ENCODE assay signal across 20 cellular contexts in genomic region chr18:74957588-74958224, GRCh38.
A peak's percentile ranks its signal among the peaks of the same experiment; 100 is the strongest.
DNase-seq lines count a peak whose midpoint lies in the region; ATAC-seq, FAIRE-seq and TF ChIP-seq lines count a peak whose summit lies in the region.
"Had no signal": no experiment of that assay in that cellular context is flagged by ENCODE, and none has a peak within 500 bp of the region (broad histone marks: within the 10 kb centered on the region; RNA-seq: fewer than 3 reads in every experiment).

No MANE protein-coding gene starts in this region.

- no peaks in the 10 kb centered on the region for H3K9me3 ChIP-seq in left lung
- H3K9me3 ChIP-seq: BE2C, SJSA1 had no signal

- DNase-seq in DMS153 treated with DMSO at 0.1 percent for 48 hours (lab: John Stamatoyannopoulos, UW; ENCODE audit: unreplicated experiment) (peak; percentile 13), NCI-H187 (lab: John Stamatoyannopoulos, UW) (peak; percentile 16 to 53), NCI-H510A (lab: John Stamatoyannopoulos, UW) (peak; percentile 75), left lung (no peak), urothelium cell line (ENCODE audit: low spot score) (no peak), left ventricle myocardium superior (no peak), mesothelial cell of epicardium (ENCODE audit: low spot score in 2 of 2, unreplicated experiment in 2 of 2) (no peak), dedifferentiated amniotic fluid mesenchymal stem cell (ENCODE audit: extremely low spot score) (no peak)
- DNase-seq: BE2C, EL, GF-D8, NCI-H1105, NCI-H1694 treated with DMSO at 0.1 percent for 48 hours, NCI-H2171 treated with DMSO at 0.1 percent for 48 hours, NCI-H446, NCI-H82, T-helper 1 cell had no signal

- no peak overlapping the region for H3K27ac ChIP-seq in left lung
- H3K27ac ChIP-seq: SJSA1 had no signal

- H3K27ac Mint-ChIP-seq in mesothelial cell of epicardium = no peak overlapping the region
- H3K27ac Mint-ChIP-seq: IgD-negative memory B cell had no signal

- H3K27me3 ChIP-seq in left lung = no peaks in the 10 kb centered on the region
- H3K27me3 ChIP-seq: BE2C, SJSA1 had no signal

- no peaks in the 10 kb centered on the region for H3K9me3 Mint-ChIP-seq in mesothelial cell of epicardium
- H3K9me3 Mint-ChIP-seq: IgD-negative memory B cell had no signal

- H3K4me3 Mint-ChIP-seq in mesothelial cell of epicardium = no peak overlapping the region
- H3K4me3 Mint-ChIP-seq: IgD-negative memory B cell had no signal

- intact Hi-C loops in left lung (cut with DNase I) (no loop called here), left ventricle myocardium superior (cut with micrococcal nuclease) (no loop called here)

- H3K4me1 ChIP-seq in left lung = no peaks in the 10 kb centered on the region
- H3K4me1 ChIP-seq: BE2C, SJSA1 had no signal

- H3K27me3 Mint-ChIP-seq in mesothelial cell of epicardium (ENCODE audit: low read depth) = no peaks in the 10 kb centered on the region
- H3K27me3 Mint-ChIP-seq: IgD-negative memory B cell had no signal

- FAIRE-seq in urothelium cell line (lab: Jason Lieb, UNC) = no peak
- FAIRE-seq: RCC 7860 had no signal

- H3K36me3 Mint-ChIP-seq in mesothelial cell of epicardium = peaks cover 3% of the 10 kb centered on the region

- ATAC-seq in left lung (peak; percentile 82), left ventricle myocardium superior (no peak)

- TF ChIP-seq CTCF in left lung (IDR thresholded peaks at IDR 0.05) (no peak), mesothelial cell of epicardium (IDR thresholded peaks at IDR 0.05; ENCODE audit: unreplicated experiment) (no peak)

- H3K4me3 ChIP-seq in left lung = no peak overlapping the region
- H3K4me3 ChIP-seq: SJSA1 had no signal

- H3K4me1 Mint-ChIP-seq in mesothelial cell of epicardium = no peaks in the 10 kb centered on the region

- peaks cover 0 to 7% of the 10 kb centered on the region in 2 donors for H3K36me3 ChIP-seq in left lung
- H3K36me3 ChIP-seq: BE2C had no signal

Comparison
In these comparisons a context has a peak if more than half of its experiments do, and no peak if none do; other contexts are left out.
1. DNase-seq: peak in DMS153 treated with DMSO at 0.1 percent for 48 hours (single experiment), NCI-H187 (2 of 2) and NCI-H510A (single experiment); none in left lung (0 of 2), urothelium cell line (single experiment), left ventricle myocardium superior (single experiment), mesothelial cell of epicardium (0 of 2) and dedifferentiated amniotic fluid mesenchymal stem cell (single experiment).